In the genomic region with DNA sequence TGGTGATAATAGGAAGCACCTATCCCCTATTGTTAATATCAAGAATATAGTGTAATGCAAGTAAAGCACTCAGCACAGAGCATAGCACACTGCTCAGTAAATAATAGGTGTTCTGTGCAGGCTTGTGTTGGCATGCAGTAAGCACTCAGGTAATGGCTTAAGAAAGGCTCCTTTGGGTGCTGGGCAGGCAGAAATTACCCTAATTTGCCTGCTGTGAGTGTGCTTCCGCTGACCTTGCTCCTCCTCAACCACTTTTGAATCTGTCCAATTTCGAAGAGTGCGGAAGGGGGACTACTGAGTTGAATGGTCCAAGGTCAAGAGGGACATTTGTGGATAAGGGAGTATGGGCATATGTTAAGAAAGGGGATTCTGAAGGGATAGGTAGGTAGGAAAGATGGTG, we compare ENCODE assay signal across 9 cellular contexts. TPM values are rescaled to one million over a fixed set of nuclear protein-coding genes. Genes with fewer than 3 reads are reported as not detected.
DNase-seq lines count a peak whose midpoint lies in the region; ATAC-seq and TF ChIP-seq lines count a peak whose summit lies in the region.
"Had no signal": no experiment of that assay in that cellular context is flagged by ENCODE, and none has a peak within 500 bp of the region (broad histone marks: within the 10 kb centered on the region; RNA-seq: fewer than 3 reads in every experiment).

No MANE protein-coding gene starts in this region.

- H3K27ac ChIP-seq in RWPE1 (peak overlapping the region; percentile 81; the same call in 1 of the 2 replicates), sigmoid colon (peak overlapping the region in 3 of 4 donors; percentile 3 to 77 (median 74)), uterus (no peak overlapping the region), gastroesophageal sphincter (peak overlapping the region in 2 of 4 donors; percentile 21 to 27)

- peaks cover 0 to 89% (median 29%) of the 10 kb centered on the region in 4 donors for H3K36me3 ChIP-seq in sigmoid colon
- no peaks in the 10 kb centered on the region for H3K36me3 ChIP-seq in uterus
- H3K36me3 ChIP-seq in gastroesophageal sphincter: peaks cover 2 to 89% of the 10 kb centered on the region in 2 donors

- H3K9me3 ChIP-seq in sigmoid colon (no peaks in the 10 kb centered on the region), uterus (no peaks in the 10 kb centered on the region), gastroesophageal sphincter (no peaks in the 10 kb centered on the region)

- POLR2A ChIA-PET in RWPE1 (lab: Yijun Ruan, JAX; ENCODE audit: low non-redundant PET): no interaction called here

- H3K4me3 ChIP-seq in epithelial cell of esophagus (ENCODE audit: low read length): no peak overlapping the region
- H3K4me3 ChIP-seq in sigmoid colon: no peak overlapping the region
- H3K4me3 ChIP-seq in uterus: no peak overlapping the region
- H3K4me3 ChIP-seq in gastroesophageal sphincter: no peak overlapping the region

- H3K4me1 ChIP-seq in sigmoid colon: peaks cover 0 to 49% (median 40%) of the 10 kb centered on the region in 4 donors
- peaks cover 0 to 9% of the 10 kb centered on the region in 2 donors for H3K4me1 ChIP-seq in uterus
- H3K4me1 ChIP-seq in gastroesophageal sphincter: peaks cover 12 to 56% (median 29%) of the 10 kb centered on the region in 3 donors

- intact Hi-C loops in sigmoid colon (cut with DNase I): no loop called here
- intact Hi-C loops in uterus (cut with DNase I; ENCODE audit: low total_unique reads): no loop called here

- TF ChIP-seq POLR2A in GM19099 (IDR thresholded peaks at IDR 0.05; ENCODE audit: extremely low read depth, insufficient read length, low read depth) (peak; percentile 23), sigmoid colon (IDR thresholded peaks at IDR 0.05) (no peak), uterus (IDR thresholded peaks at IDR 0.05) (no peak), gastroesophageal sphincter (IDR thresholded peaks at IDR 0.05) (no peak)

- no peak for TF ChIP-seq CTCF in RWPE1 (conservative IDR thresholded peaks at IDR 0.05; ENCODE audit: low read depth)
- no peak for TF ChIP-seq CTCF in epithelial cell of esophagus (IDR thresholded peaks at IDR 0.05; ENCODE audit: insufficient read depth, low read depth, low read length, missing control alignments)
- no peak for TF ChIP-seq CTCF in sigmoid colon (IDR thresholded peaks at IDR 0.05)
- no peak for TF ChIP-seq CTCF in uterus (IDR thresholded peaks at IDR 0.05)
- no peak for TF ChIP-seq CTCF in gastroesophageal sphincter (IDR thresholded peaks at IDR 0.05)

- WGBS in sigmoid colon, 2 donors: 89 to 90% methylated on average over 3 of the region's 3 CpGs
- 93 to 95% methylated on average over 3 of the region's 3 CpGs for WGBS in gastroesophageal sphincter (ENCODE audit: low coverage in 1 of 2), 2 donors

- H3K27me3 ChIP-seq in sigmoid colon (no peaks in the 10 kb centered on the region), uterus (no peaks in the 10 kb centered on the region), gastroesophageal sphincter (no peaks in the 10 kb centered on the region)

- CTCF ChIA-PET in RWPE1 (lab: Yijun Ruan, JAX): no interaction called here

- DNase-seq in RWPE1 (ENCODE audit: low spot score): no peak
- DNase-seq in epithelial cell of esophagus (ENCODE audit: low read depth): peak; percentile 24
- peak; percentile 30 for DNase-seq in sigmoid colon
- no peak for DNase-seq in uterus
- DNase-seq: NCI-H446 treated with DMSO at 0.1 percent for 48 hours, occipital lobe had no signal

- ATAC-seq in HG03520 (IDR thresholded peaks at IDR 0.05; ENCODE audit: unreplicated experiment) (no peak), gastroesophageal sphincter (no peak)

- no peak for TF ChIP-seq EP300 in sigmoid colon (IDR thresholded peaks at IDR 0.05)
- TF ChIP-seq EP300 in gastroesophageal sphincter (IDR thresholded peaks at IDR 0.05): no peak

RNA-seq across cellular contexts. Expression of gene SRSF3, which starts 15.4 kb away (rescaled TPM):
- total RNA-seq in sigmoid colon: 100 to 1,000 TPM; 101 to 168 (median 122) TPM
- polyA plus RNA-seq in sigmoid colon: 100 to 1,000 TPM; 144 to 292 (median 165) TPM
- 100 to 1,000 TPM in 3 of 4 donors, 10 to 100 TPM in 1; 98.8 to 239 (median 179) TPM for total RNA-seq in uterus
- total RNA-seq in gastroesophageal sphincter: 100 to 1,000 TPM; 108 to 195 (median 156) TPM

Comparison
In these comparisons a context has a peak if more than half of its experiments do, and no peak if none do; other contexts are left out.
1. DNase-seq: peak in epithelial cell of esophagus (single experiment) and sigmoid colon (single experiment); none in RWPE1 (single experiment) and uterus (0 of 2).
2. H3K27ac ChIP-seq: peak in RWPE1 (single experiment) and sigmoid colon (3 of 4); none in uterus (0 of 2).